ENCODE assay signal across 1 cellular context in genomic region chr11:313787-314547, GRCh38.
A peak's percentile ranks its signal among the peaks of the same experiment; 100 is the strongest.
TF ChIP-seq lines count a peak whose summit lies in the region.

Gene IFITM1 (plus strand): TSS chr11:314040. CDS start chr11:314171, 131 bp downstream.

TF ChIP-seq in K562, 482 proteins besides CTCF, POLR2A, EP300 and RAD21 (continued from another document and continues in another):
- TF ChIP-seq FOXK2 (conservative IDR thresholded peaks at IDR 0.05 in 1 of 2, IDR thresholded peaks at IDR 0.05 in 1 of 2; ENCODE audit: low read depth in 2 of 2) (peak; percentile 50 to 63; a peak in 2 of 4 replicates), TAF9B (IDR thresholded peaks at IDR 0.05; ENCODE audit: partially characterized antibody) (peak; percentile 68), TAF1 (IDR thresholded peaks at IDR 0.05; ENCODE audit: control insufficient read depth, extremely low read depth, insufficient read depth, low read length, severe bottlenecking) (peak; percentile 73), MTA2 (IDR thresholded peaks at IDR 0.05; ENCODE audit: low read depth) (no peak), ETV5 (CRISPR knock-in tag; IDR thresholded peaks at IDR 0.05; ENCODE audit: low read depth) (peak; percentile 74; the same call in 1 of the 2 replicates), POLR2AphosphoS5 (IDR thresholded peaks at IDR 0.05; ENCODE audit: control insufficient read depth, insufficient read depth, low read depth, low read length) (peak; percentile 69), SFPQ (IDR thresholded peaks at IDR 0.05; ENCODE audit: low read depth, low read length) (no peak), EHMT2 (IDR thresholded peaks at IDR 0.05) (no peak), FOXM1 (IDR thresholded peaks at IDR 0.05; ENCODE audit: low read depth) (peak; percentile 45), FOXM1 (CRISPR knock-in tag; IDR thresholded peaks at IDR 0.05; ENCODE audit: low read depth) (no peak), RUNX1 (IDR thresholded peaks at IDR 0.05; ENCODE audit: low read depth) (peak; percentile 53; the same call in 1 of the 2 replicates), PRDM10 (IDR thresholded peaks at IDR 0.05; ENCODE audit: partially characterized antibody) (peak; percentile 31), PML (IDR thresholded peaks at IDR 0.05; ENCODE audit: low read length) (peak; percentile 68; the same call in 1 of the 2 replicates), ZBTB40 (IDR thresholded peaks at IDR 0.05) (peak; percentile 36; the same call in 1 of the 2 replicates), ZBTB40 (CRISPR knock-in tag; IDR thresholded peaks at IDR 0.05) (no peak), SIN3A (IDR thresholded peaks at IDR 0.05; ENCODE audit: borderline replicate concordance in 2 of 2, control insufficient read depth in 1 of 2, low read depth in 2 of 2, low read length in 2 of 2) (no peak; a peak in 2 of 4 replicates), HDGF (IDR thresholded peaks at IDR 0.05) (peak; percentile 54; the same call in 1 of the 2 replicates), VEZF1 (CRISPR knock-in tag; IDR thresholded peaks at IDR 0.05) (peak; percentile 48), MNT (conservative IDR thresholded peaks at IDR 0.05) (peak; percentile 53 to 71; a peak in 3 of 4 replicates), NR2C1 (IDR thresholded peaks at IDR 0.05) (no peak), NR2C1 (tag; IDR thresholded peaks at IDR 0.05) (no peak), MTA3 (IDR thresholded peaks at IDR 0.05; ENCODE audit: borderline replicate concordance) (peak; percentile 60), PRPF4 (IDR thresholded peaks at IDR 0.05; ENCODE audit: insufficient read depth, low read depth, low read length, poor library complexity, severe bottlenecking) (no peak), SNIP1 (IDR thresholded peaks at IDR 0.05; ENCODE audit: low read depth) (no peak), NRF1 (conservative IDR thresholded peaks at IDR 0.05 in 1 of 2, IDR thresholded peaks at IDR 0.05 in 1 of 2) (peak in 1 of 2 experiments; percentile 14; a peak in 1 of 4 replicates), NCOR1 (IDR thresholded peaks at IDR 0.05) (no peak), MBD2 (IDR thresholded peaks at IDR 0.05; ENCODE audit: borderline replicate concordance, low read depth) (peak; percentile 46; the same call in 1 of the 2 replicates), POLR2H (tag; IDR thresholded peaks at IDR 0.05; ENCODE audit: low read depth) (peak; percentile 94), SPI1 (IDR thresholded peaks at IDR 0.05; ENCODE audit: borderline replicate concordance, low read depth, low read length) (peak; percentile 28; the same call in 1 of the 2 replicates), GTF2F1 (IDR thresholded peaks at IDR 0.05; ENCODE audit: low read depth, low read length) (peak; percentile 62; the same call in 1 of the 2 replicates), KDM5B (IDR thresholded peaks at IDR 0.05; ENCODE audit: insufficient replicate concordance, low read depth, low read length) (peak; percentile 95), NFIX (CRISPR knock-in tag; IDR thresholded peaks at IDR 0.05; ENCODE audit: low read depth) (no peak), NKRF (IDR thresholded peaks at IDR 0.05; ENCODE audit: borderline replicate concordance) (peak; percentile 77), ELF2 (CRISPR knock-in tag; IDR thresholded peaks at IDR 0.05) (0 out of 2 replicates have a peak, but pooled peaks have one; percentile 36), RNF2 (IDR thresholded peaks at IDR 0.05) (0 out of 2 replicates have a peak, but pooled peaks have one; percentile 23), KHSRP (IDR thresholded peaks at IDR 0.05) (no peak), GABPA (tag; conservative IDR thresholded peaks at IDR 0.05; ENCODE audit: low read depth) (0 out of 2 replicates have a peak, but pooled peaks have one; percentile 47), RB1 (IDR thresholded peaks at IDR 0.05; ENCODE audit: low read depth) (no peak), SMARCB1 (IDR thresholded peaks at IDR 0.05; ENCODE audit: insufficient read length, low read depth) (peak; percentile 76)
